19 cellular contexts compared by ENCODE assay signal in the genomic region with DNA sequence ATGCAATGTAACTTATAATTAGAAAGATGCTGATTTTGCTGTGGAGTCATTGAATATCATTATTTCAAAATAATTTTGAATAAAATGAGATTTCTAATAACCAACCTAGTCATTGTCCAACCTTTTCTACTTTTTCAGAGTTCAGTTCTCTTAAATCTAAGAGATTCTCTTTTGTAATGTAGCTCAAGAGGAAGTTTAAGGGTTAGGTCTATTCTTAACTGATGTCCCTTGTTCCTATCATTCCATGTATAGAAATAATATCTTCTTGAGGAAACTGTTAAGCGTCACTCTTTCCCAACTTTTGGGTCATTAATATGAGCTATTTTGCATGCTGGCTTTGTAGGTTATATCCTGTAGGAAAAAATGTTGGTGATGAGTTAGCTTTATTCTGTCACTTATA.
"Had no signal": no experiment of that assay in that cellular context is flagged by ENCODE, and none has a peak within 500 bp of the region (broad histone marks: within the 10 kb centered on the region; RNA-seq: fewer than 3 reads in every experiment).

No MANE protein-coding gene starts in this region.

- H3K27ac ChIP-seq: RWPE1 had no signal

- ATAC-seq: Panc1, PC-3 had no signal

- DNase-seq: KBM-7, MV-4-11, NCI-H1048, NCI-H1105, NCI-H1417, NCI-H1436 treated with DMSO at 0.1 percent for 48 hours, NCI-H1694, NCI-H187 treated with DMSO at 0.1 percent for 48 hours, NCI-H2029 treated with DMSO at 0.1 percent for 48 hours, NCI-H2227 treated with DMSO at 0.1 percent for 48 hours, NCI-H524, NCI-H526 treated with DMSO at 0.1 percent for 48 hours, NCI-H748 treated with DMSO at 0.1 percent for 48 hours, PC-3, SHP77, SK-N-SH, SW 1271 had no signal

- H3K9me3 ChIP-seq: SK-N-SH had no signal
